Comparison of ENCODE assay signal across 8 cellular contexts in the genomic region with DNA sequence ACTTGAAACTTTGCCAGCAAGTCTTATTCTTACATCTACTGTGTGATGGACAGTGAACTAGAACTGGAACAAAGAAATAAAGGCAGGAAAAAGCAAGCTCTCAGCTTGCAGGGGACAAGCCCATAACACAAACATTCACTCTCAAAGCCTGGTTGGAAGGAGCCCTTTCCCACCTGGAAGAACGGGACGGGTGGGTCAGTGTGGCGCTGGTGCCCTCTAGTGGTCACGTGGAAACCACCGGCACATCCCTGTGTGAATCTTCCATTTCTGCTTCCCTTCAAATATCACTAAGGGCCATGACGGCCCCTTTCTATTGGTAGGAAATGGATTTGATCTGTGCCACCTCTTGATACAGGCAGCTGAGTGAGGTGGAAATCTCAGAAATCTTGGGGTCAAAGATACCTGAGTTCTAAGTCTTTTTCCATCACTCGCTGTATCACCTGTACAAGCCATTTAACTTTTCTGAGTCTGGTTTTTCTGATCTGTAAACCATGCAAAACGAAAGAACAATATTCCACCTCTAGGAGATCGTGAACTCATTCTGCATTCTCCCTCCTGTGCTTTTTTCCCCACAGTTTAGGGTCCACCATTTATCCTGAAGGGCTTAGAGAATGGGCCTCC.
A peak's percentile ranks its signal among the peaks of the same experiment; 100 is the strongest.
DNase-seq lines count a peak whose midpoint lies in the region; ATAC-seq and TF ChIP-seq lines count a peak whose summit lies in the region.

No MANE protein-coding gene starts in this region.

- no peaks in the 10 kb centered on the region for H3K4me1 ChIP-seq in BE2C

- H3K9me3 ChIP-seq in BE2C, result no peaks in the 10 kb centered on the region

- H3K27me3 ChIP-seq in BE2C, result no peaks in the 10 kb centered on the region; the same call in 1 of the 2 replicates

- peak; percentile 62 for ATAC-seq in GM18867 (IDR thresholded peaks at IDR 0.05; ENCODE audit: unreplicated experiment)
- no peak for ATAC-seq in GM18520 (IDR thresholded peaks at IDR 0.05; ENCODE audit: unreplicated experiment)
- no peak for ATAC-seq in HG03045 (IDR thresholded peaks at IDR 0.05; ENCODE audit: unreplicated experiment)

- TF ChIP-seq CTCF in BE2C (IDR thresholded peaks at IDR 0.05; ENCODE audit: low read depth, low read length), result peak; percentile 96
- peak; percentile 93 for TF ChIP-seq CTCF in fibroblast of villous mesenchyme (IDR thresholded peaks at IDR 0.05; ENCODE audit: insufficient read depth, low read depth, low read length)

- DNase-seq in BE2C (peak; percentile 75), NCI-H460 (ENCODE audit: extremely low read depth, low read depth) (peak; percentile 49), fibroblast of villous mesenchyme (ENCODE audit: low read depth) (peak; percentile 42), nucleus accumbens (lab: John Stamatoyannopoulos, UW) (peak in 48 of 56 donors; percentile 5 to 82 (median 50))
- peak; percentile 37 for DNase-seq in activated T-cell treated with anti-CD3 and anti-CD28 coated beads, Interleukin-2, amount 50 U/mL, for 1 hour

- no peak overlapping the region for H3K4me3 ChIP-seq in BE2C (ENCODE audit: low read depth, low read length)
- H3K4me3 ChIP-seq in fibroblast of villous mesenchyme (ENCODE audit: low read depth, low read length), result no peak overlapping the region

- no peaks in the 10 kb centered on the region for H3K36me3 ChIP-seq in BE2C
